In genomic region chrX:43655961-43656494, GRCh38 we compare ENCODE assay signal across 8 cellular contexts. TPM values are rescaled to one million over a fixed set of nuclear protein-coding genes. Genes with fewer than 3 reads are reported as not detected.
A peak's percentile ranks its signal among the peaks of the same experiment; 100 is the strongest.
DNase-seq lines count a peak whose midpoint lies in the region; ATAC-seq and TF ChIP-seq lines count a peak whose summit lies in the region.

Gene MAOA, plus strand, starts transcription at chrX:43656299. Its CDS starts 43 bp downstream, at chrX:43656342.

- no peaks in the 10 kb centered on the region for H3K27me3 ChIP-seq in GM06990 (replicated peaks; ENCODE audit: control insufficient read depth, insufficient read depth, low read length)
- H3K27me3 ChIP-seq in RWPE2 (ENCODE audit: insufficient read depth, poor library complexity, severe bottlenecking) = no peaks in the 10 kb centered on the region
- no peaks in the 10 kb centered on the region for H3K27me3 ChIP-seq in ascending aorta
- no peaks in the 10 kb centered on the region for H3K27me3 ChIP-seq in right cardiac atrium (ENCODE audit: control insufficient read depth, insufficient read depth)

- peak within 1 kb of the TSS; percentile 22 for H3K27ac ChIP-seq in RWPE2 (ENCODE audit: poor library complexity, severe bottlenecking)
- H3K27ac ChIP-seq in ascending aorta = peak within 1 kb of the TSS; percentile 87 to 88
- peak within 1 kb of the TSS; percentile 99 for H3K27ac ChIP-seq in right cardiac atrium (ENCODE audit: low read length)

- intact Hi-C loops in ascending aorta (cut with DNase I) = loop anchor here (2.0 kb wide), 2 partner anchors 53 to 91 kb away; no protein-coding TSS in a partner anchor
- intact Hi-C loops in right cardiac atrium (cut with DNase I) = loop anchor here in 2 of 4 donors (5.0 to 10.0 kb wide), 2 partner anchors 49 to 91 kb away; no protein-coding TSS in a partner anchor
- intact Hi-C loops in posterior cingulate gyrus (cut with DNase I) = no loop called here

- DNase-seq in GM06990 (ENCODE audit: extremely low read depth, insufficient read length) (no peak), RWPE2 (ENCODE audit: low spot score) (peak; percentile 55), ascending aorta (ENCODE audit: low spot score in 2 of 2) (peak; percentile 64 to 91), right cardiac atrium (peak; percentile 80 to 95 (median 86)), posterior cingulate gyrus (peak; percentile 38 to 93 (median 62)), amniotic stem cell (lab: John Stamatoyannopoulos, UW) (no peak)

- ATAC-seq in RWPE2 (ENCODE audit: low read depth) (peak; percentile 36), right cardiac atrium (peak; percentile 72 to 77), GM19023 (IDR thresholded peaks at IDR 0.05; ENCODE audit: unreplicated experiment) (no peak), HG02623 (IDR thresholded peaks at IDR 0.05; ENCODE audit: unreplicated experiment) (no peak)

- TF ChIP-seq CTCF in GM06990 (IDR thresholded peaks at IDR 0.05; ENCODE audit: insufficient read depth, low read length, poor library complexity, severe bottlenecking) (no peak), RWPE2 (IDR thresholded peaks at IDR 0.05; ENCODE audit: poor library complexity, severe bottlenecking) (no peak), ascending aorta (IDR thresholded peaks at IDR 0.05) (no peak)

- H3K4me3 ChIP-seq in GM06990 (replicated peaks; ENCODE audit: low read depth, low read length) (peak within 1 kb of the TSS; percentile 34), RWPE2 (ENCODE audit: severe bottlenecking) (peak within 1 kb of the TSS; percentile 60), ascending aorta (peak within 1 kb of the TSS; percentile 52 to 83), right cardiac atrium (ENCODE audit: low read length) (peak within 1 kb of the TSS; percentile 84)

- H3K9me3 ChIP-seq in RWPE2 (ENCODE audit: severe bottlenecking) = no peaks in the 10 kb centered on the region
- H3K9me3 ChIP-seq in ascending aorta = no peaks in the 10 kb centered on the region
- H3K9me3 ChIP-seq in right cardiac atrium (ENCODE audit: control insufficient read depth, low read length) = no peaks in the 10 kb centered on the region

- no peaks in the 10 kb centered on the region for H3K4me1 ChIP-seq in RWPE2 (ENCODE audit: insufficient read depth, poor library complexity, severe bottlenecking)
- peaks cover 0 to 3% of the 10 kb centered on the region in 2 donors for H3K4me1 ChIP-seq in ascending aorta
- no peaks in the 10 kb centered on the region for H3K4me1 ChIP-seq in right cardiac atrium (ENCODE audit: control insufficient read depth, insufficient read depth, low read length)

- H3K36me3 ChIP-seq in GM06990 (ENCODE audit: control insufficient read depth, insufficient read depth, low read length) (no peaks in the 10 kb centered on the region), RWPE2 (ENCODE audit: low read depth) (no peaks in the 10 kb centered on the region), ascending aorta (no peaks in the 10 kb centered on the region)

- WGBS in right cardiac atrium = 2% methylated on average over 32 of the region's 32 CpGs

RNA-seq across cellular contexts. Expression of gene MAOA, which starts in this region (rescaled TPM):
- total RNA-seq in ascending aorta = 93.6 TPM
- 100 to 1,000 TPM in 3 of 4 donors, 10 to 100 TPM in 1; 97.7 to 133 (median 115) TPM for total RNA-seq in right cardiac atrium
- polyA plus RNA-seq in right cardiac atrium = 48.6 TPM

Comparison
In these comparisons a context has a peak if more than half of its experiments do, and no peak if none do; other contexts are left out.
1. DNase-seq: peak in RWPE2 (single experiment), ascending aorta (2 of 2), right cardiac atrium (3 of 3) and posterior cingulate gyrus (10 of 10); none in GM06990 (single experiment) and amniotic stem cell (single experiment).
2. H3K4me3 ChIP-seq: peak in every context shown above with its lines; median percentile 84 in right cardiac atrium; 68 in ascending aorta; 60 in RWPE2; 34 in GM06990.
3. ATAC-seq: peak in RWPE2 (single experiment) and right cardiac atrium (2 of 2); none in GM19023 (single experiment) and HG02623 (single experiment).
4. H3K27ac ChIP-seq: peak in every context shown above with its lines; median percentile 99 in right cardiac atrium; 88 in ascending aorta; 22 in RWPE2.